Comparison of ENCODE assay signal across 1 cellular context in genomic region chr7:100626530-100627237, GRCh38.
A peak's percentile ranks its signal among the peaks of the same experiment; 100 is the strongest.
TF ChIP-seq lines count a peak whose summit lies in the region.

No MANE protein-coding gene starts in this region.

TF ChIP-seq in K562, 482 proteins besides CTCF, POLR2A, EP300 and RAD21 (continues in another document):
- TF ChIP-seq MYNN (IDR thresholded peaks at IDR 0.05) (peak; percentile 49; the same call in 1 of the 2 replicates), MYNN (CRISPR knock-in tag; IDR thresholded peaks at IDR 0.05) (no peak), CREM (IDR thresholded peaks at IDR 0.05; ENCODE audit: low read depth) (peak; percentile 78), ZNF436 (CRISPR knock-in tag; IDR thresholded peaks at IDR 0.05) (no peak), MAZ (CRISPR knock-in tag; conservative IDR thresholded peaks at IDR 0.05 in 1 of 2, IDR thresholded peaks at IDR 0.05 in 1 of 2) (0 out of 4 replicates have a peak, but pooled peaks of 1 of the 2 experiments have one; percentile 26), CHD1 (IDR thresholded peaks at IDR 0.05; ENCODE audit: low read length) (no peak), UBTF (IDR thresholded peaks at IDR 0.05; ENCODE audit: borderline replicate concordance in 1 of 2, low read depth in 2 of 2, low read length in 2 of 2) (no peak), EP400 (IDR thresholded peaks at IDR 0.05) (peak; percentile 38; the same call in 1 of the 2 replicates), PCBP1 (IDR thresholded peaks at IDR 0.05; ENCODE audit: low read depth, low read length, poor library complexity, severe bottlenecking) (peak; percentile 44), TBP (optimal IDR thresholded peaks at IDR 0.05; ENCODE audit: low read depth, low read length) (peak; percentile 40), ZNF561 (CRISPR knock-in tag; conservative IDR thresholded peaks at IDR 0.05) (no peak), CXXC5 (CRISPR knock-in tag; IDR thresholded peaks at IDR 0.05) (peak; percentile 71), ZBTB17 (CRISPR knock-in tag; IDR thresholded peaks at IDR 0.05) (no peak), ETV1 (tag; conservative IDR thresholded peaks at IDR 0.05; ENCODE audit: low read depth) (peak; percentile 71), CEBPG (CRISPR knock-in tag; IDR thresholded peaks at IDR 0.05) (peak; percentile 35; the same call in 1 of the 2 replicates), CEBPG (tag; conservative IDR thresholded peaks at IDR 0.05 in 1 of 2, IDR thresholded peaks at IDR 0.05 in 1 of 2) (no peak), CREB1 (IDR thresholded peaks at IDR 0.05) (peak; percentile 52; the same call in 1 of the 2 replicates), CREB1 (CRISPR knock-in tag; IDR thresholded peaks at IDR 0.05) (no peak), POLR2AphosphoS5 (IDR thresholded peaks at IDR 0.05; ENCODE audit: control insufficient read depth, insufficient read depth, low read depth, low read length) (peak; percentile 43; the same call in 1 of the 2 replicates), POLR2B (IDR thresholded peaks at IDR 0.05; ENCODE audit: low read depth, partially characterized antibody) (peak; percentile 41), EGR1 (conservative IDR thresholded peaks at IDR 0.05) (peak; percentile 89), MGA (IDR thresholded peaks at IDR 0.05) (peak; percentile 23; the same call in 1 of the 2 replicates), MNT (conservative IDR thresholded peaks at IDR 0.05) (peak; percentile 73 to 80), MYC (IDR thresholded peaks at IDR 0.05; ENCODE audit: low read depth, low read length) (0 out of 2 replicates have a peak, but pooled peaks have one; percentile 16), MYC (CRISPR knock-in tag; IDR thresholded peaks at IDR 0.05; ENCODE audit: borderline replicate concordance, low read depth) (peak; percentile 33; the same call in 1 of the 2 replicates)
- TF ChIP-seq, protein P1, sequence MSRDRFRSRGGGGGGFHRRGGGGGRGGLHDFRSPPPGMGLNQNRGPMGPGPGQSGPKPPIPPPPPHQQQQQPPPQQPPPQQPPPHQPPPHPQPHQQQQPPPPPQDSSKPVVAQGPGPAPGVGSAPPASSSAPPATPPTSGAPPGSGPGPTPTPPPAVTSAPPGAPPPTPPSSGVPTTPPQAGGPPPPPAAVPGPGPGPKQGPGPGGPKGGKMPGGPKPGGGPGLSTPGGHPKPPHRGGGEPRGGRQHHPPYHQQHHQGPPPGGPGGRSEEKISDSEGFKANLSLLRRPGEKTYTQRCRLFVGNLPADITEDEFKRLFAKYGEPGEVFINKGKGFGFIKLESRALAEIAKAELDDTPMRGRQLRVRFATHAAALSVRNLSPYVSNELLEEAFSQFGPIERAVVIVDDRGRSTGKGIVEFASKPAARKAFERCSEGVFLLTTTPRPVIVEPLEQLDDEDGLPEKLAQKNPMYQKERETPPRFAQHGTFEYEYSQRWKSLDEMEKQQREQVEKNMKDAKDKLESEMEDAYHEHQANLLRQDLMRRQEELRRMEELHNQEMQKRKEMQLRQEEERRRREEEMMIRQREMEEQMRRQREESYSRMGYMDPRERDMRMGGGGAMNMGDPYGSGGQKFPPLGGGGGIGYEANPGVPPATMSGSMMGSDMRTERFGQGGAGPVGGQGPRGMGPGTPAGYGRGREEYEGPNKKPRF (IDR thresholded peaks at IDR 0.05; ENCODE audit: low read depth, low read length): no peak
- TF ChIP-seq, protein P2, sequence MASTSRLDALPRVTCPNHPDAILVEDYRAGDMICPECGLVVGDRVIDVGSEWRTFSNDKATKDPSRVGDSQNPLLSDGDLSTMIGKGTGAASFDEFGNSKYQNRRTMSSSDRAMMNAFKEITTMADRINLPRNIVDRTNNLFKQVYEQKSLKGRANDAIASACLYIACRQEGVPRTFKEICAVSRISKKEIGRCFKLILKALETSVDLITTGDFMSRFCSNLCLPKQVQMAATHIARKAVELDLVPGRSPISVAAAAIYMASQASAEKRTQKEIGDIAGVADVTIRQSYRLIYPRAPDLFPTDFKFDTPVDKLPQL (IDR thresholded peaks at IDR 0.05; ENCODE audit: extremely low read depth, insufficient read length): no peak
- TF ChIP-seq, protein P3, sequence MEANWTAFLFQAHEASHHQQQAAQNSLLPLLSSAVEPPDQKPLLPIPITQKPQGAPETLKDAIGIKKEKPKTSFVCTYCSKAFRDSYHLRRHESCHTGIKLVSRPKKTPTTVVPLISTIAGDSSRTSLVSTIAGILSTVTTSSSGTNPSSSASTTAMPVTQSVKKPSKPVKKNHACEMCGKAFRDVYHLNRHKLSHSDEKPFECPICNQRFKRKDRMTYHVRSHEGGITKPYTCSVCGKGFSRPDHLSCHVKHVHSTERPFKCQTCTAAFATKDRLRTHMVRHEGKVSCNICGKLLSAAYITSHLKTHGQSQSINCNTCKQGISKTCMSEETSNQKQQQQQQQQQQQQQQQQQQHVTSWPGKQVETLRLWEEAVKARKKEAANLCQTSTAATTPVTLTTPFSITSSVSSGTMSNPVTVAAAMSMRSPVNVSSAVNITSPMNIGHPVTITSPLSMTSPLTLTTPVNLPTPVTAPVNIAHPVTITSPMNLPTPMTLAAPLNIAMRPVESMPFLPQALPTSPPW (CRISPR knock-in tag; IDR thresholded peaks at IDR 0.05): peak; percentile 72
- TF ChIP-seq, protein P4, sequence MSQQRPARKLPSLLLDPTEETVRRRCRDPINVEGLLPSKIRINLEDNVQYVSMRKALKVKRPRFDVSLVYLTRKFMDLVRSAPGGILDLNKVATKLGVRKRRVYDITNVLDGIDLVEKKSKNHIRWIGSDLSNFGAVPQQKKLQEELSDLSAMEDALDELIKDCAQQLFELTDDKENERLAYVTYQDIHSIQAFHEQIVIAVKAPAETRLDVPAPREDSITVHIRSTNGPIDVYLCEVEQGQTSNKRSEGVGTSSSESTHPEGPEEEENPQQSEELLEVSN (IDR thresholded peaks at IDR 0.05; ENCODE audit: borderline replicate concordance in 1 of 2, extremely low read depth in 1 of 2, insufficient read depth in 1 of 2, insufficient read length in 1 of 2, low read depth in 1 of 2, low read length in 1 of 2, poor library complexity in 1 of 2, severe bottlenecking in 1 of 2): peak in 1 of 2 experiments; percentile 49
- TF ChIP-seq, protein P5, sequence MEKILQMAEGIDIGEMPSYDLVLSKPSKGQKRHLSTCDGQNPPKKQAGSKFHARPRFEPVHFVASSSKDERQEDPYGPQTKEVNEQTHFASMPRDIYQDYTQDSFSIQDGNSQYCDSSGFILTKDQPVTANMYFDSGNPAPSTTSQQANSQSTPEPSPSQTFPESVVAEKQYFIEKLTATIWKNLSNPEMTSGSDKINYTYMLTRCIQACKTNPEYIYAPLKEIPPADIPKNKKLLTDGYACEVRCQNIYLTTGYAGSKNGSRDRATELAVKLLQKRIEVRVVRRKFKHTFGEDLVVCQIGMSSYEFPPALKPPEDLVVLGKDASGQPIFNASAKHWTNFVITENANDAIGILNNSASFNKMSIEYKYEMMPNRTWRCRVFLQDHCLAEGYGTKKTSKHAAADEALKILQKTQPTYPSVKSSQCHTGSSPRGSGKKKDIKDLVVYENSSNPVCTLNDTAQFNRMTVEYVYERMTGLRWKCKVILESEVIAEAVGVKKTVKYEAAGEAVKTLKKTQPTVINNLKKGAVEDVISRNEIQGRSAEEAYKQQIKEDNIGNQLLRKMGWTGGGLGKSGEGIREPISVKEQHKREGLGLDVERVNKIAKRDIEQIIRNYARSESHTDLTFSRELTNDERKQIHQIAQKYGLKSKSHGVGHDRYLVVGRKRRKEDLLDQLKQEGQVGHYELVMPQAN (IDR thresholded peaks at IDR 0.05; ENCODE audit: borderline replicate concordance): 0 out of 2 replicates have a peak, but pooled peaks have one; percentile 21
- TF ChIP-seq, protein P6, sequence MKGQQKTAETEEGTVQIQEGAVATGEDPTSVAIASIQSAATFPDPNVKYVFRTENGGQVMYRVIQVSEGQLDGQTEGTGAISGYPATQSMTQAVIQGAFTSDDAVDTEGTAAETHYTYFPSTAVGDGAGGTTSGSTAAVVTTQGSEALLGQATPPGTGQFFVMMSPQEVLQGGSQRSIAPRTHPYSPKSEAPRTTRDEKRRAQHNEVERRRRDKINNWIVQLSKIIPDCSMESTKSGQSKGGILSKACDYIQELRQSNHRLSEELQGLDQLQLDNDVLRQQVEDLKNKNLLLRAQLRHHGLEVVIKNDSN (CRISPR knock-in tag; IDR thresholded peaks at IDR 0.05): no peak
